8 cellular contexts compared by ENCODE assay signal in the genomic region with DNA sequence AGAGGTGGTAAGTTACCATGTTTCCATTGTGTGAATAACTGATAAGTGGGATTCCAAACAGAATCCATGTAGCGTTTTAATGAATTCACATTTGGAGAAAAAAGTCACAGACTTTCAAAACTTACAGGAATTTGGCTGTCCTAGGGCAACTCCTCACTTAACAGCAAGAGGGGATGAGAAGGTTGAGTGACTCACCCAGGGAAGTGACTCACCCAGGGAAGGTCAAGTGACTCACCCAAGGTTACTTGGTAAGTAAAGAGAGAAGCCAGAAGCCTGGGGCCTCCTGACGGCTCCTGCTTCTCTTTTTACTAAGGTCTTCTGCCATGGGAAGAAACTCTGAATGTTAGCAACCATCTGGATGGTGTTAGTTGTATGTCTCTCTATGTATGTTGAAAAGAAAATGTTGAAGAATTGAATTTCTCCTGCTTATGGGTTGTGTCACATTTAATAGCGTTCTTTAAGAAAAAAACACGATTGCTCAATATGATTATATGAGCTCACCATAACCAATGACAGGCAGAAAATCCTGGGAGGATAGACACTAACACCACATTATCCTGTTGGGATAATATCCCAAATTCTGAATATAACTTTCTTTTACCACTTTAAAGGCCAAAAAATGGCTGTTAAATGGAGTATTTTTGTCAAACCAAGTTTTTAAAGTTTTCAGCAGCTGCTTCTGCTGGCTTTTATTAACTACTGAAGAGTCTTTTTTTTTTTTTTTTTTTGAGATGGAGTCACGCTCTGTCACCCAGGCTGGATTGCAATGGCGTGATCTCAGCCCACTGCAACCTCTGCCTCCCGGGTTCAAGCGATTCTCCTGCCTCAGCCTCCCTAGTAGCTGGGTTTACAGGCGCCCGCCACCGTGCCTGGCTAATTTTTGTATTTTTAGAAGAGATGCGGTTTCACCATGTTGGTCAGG.
DNase-seq lines count a peak whose midpoint lies in the region; ATAC-seq, FAIRE-seq and TF ChIP-seq lines count a peak whose summit lies in the region.

No MANE protein-coding gene starts in this region.

- POLR2A ChIA-PET in BJ (lab: Charles Lee), result interaction anchor here (0.6 kb wide), 1 partner anchor 23 kb away, joined by 13 read pairs; no protein-coding TSS in a partner anchor

- CTCF ChIA-PET in BJ (lab: Yijun Ruan, JAX), result interaction anchor here (0.6 kb wide), 1 partner anchor 181 kb away, joined by 3 read pairs; no protein-coding TSS in a partner anchor

- FAIRE-seq in pancreas (lab: Jason Lieb, UNC), result no peak

- TF ChIP-seq CTCF in BJ (IDR thresholded peaks at IDR 0.05; ENCODE audit: insufficient read depth, low read depth, low read length), result no peak
- no peak for TF ChIP-seq CTCF in fibroblast of mammary gland (conservative IDR thresholded peaks at IDR 0.05; ENCODE audit: control insufficient read depth, insufficient read depth, low read depth, low read length)
- TF ChIP-seq CTCF in pancreas (IDR thresholded peaks at IDR 0.05), result no peak
- TF ChIP-seq CTCF in upper lobe of left lung (IDR thresholded peaks at IDR 0.05), result no peak

- peak; percentile 80 to 98 (median 93) for ATAC-seq in pancreas
- peak; percentile 86 to 97 for ATAC-seq in upper lobe of left lung (ENCODE audit: low FRiP score in 2 of 2)
- no peak for ATAC-seq in HG03097 (IDR thresholded peaks at IDR 0.05; ENCODE audit: low FRiP score, unreplicated experiment)

- DNase-seq in BJ (ENCODE audit: low read depth), result peak; percentile 99
- DNase-seq in GOT3 (lab: John Stamatoyannopoulos, UW), result peak; percentile 65
- peak; percentile 98 for DNase-seq in NCI-H226
- DNase-seq in activated CD8-positive, alpha-beta memory T cell treated with anti-CD3 and anti-CD28 coated beads, Interleukin-2, amount 50 U/mL, for 48 hours, result peak; percentile 61
- DNase-seq in fibroblast of mammary gland (ENCODE audit: low read depth), result peak; percentile 100
- peak in 3 of 6 donors; percentile 45 to 71 (median 55) for DNase-seq in pancreas
- DNase-seq in upper lobe of left lung, result peak in 1 of 2 donors; percentile 90

- H3K4me1 ChIP-seq in pancreas, result peaks cover 0 to 10% (median 0%) of the 10 kb centered on the region in 3 donors
- H3K4me1 ChIP-seq in upper lobe of left lung, result peaks cover 3 to 10% (median 8%) of the 10 kb centered on the region in 4 donors

- H3K27ac ChIP-seq in pancreas (peak overlapping the region in 1 of 4 donors; percentile 37), upper lobe of left lung (peak overlapping the region; percentile 24 to 59 (median 48))

- H3K36me3 ChIP-seq in BJ (ENCODE audit: control insufficient read depth, insufficient read depth, low read length), result no peaks in the 10 kb centered on the region
- no peaks in the 10 kb centered on the region for H3K36me3 ChIP-seq in pancreas
- no peaks in the 10 kb centered on the region for H3K36me3 ChIP-seq in upper lobe of left lung

- intact Hi-C loops in pancreas (cut with DNase I), result no loop called here

- H3K9me3 ChIP-seq in pancreas, result no peaks in the 10 kb centered on the region
- no peaks in the 10 kb centered on the region for H3K9me3 ChIP-seq in upper lobe of left lung

- H3K27me3 ChIP-seq in BJ (ENCODE audit: control insufficient read depth, insufficient read depth, low read length) (no peaks in the 10 kb centered on the region), pancreas (no peaks in the 10 kb centered on the region), upper lobe of left lung (no peaks in the 10 kb centered on the region)

- WGBS in pancreas, 2 donors, result 88 to 91% methylated on average over 12 of the region's 12 CpGs
- WGBS in upper lobe of left lung, 2 donors, result 78 to 88% methylated on average over 12 of the region's 12 CpGs

- TF ChIP-seq POLR2A in upper lobe of left lung (IDR thresholded peaks at IDR 0.05), result no peak

- no peak for TF ChIP-seq EP300 in upper lobe of left lung (IDR thresholded peaks at IDR 0.05)

- H3K4me3 ChIP-seq in BJ (ENCODE audit: low read depth, low read length) (no peak overlapping the region), fibroblast of mammary gland (ENCODE audit: control insufficient read depth, low read depth, low read length) (no peak overlapping the region), pancreas (no peak overlapping the region), upper lobe of left lung (no peak overlapping the region)
